2 cellular contexts compared by ENCODE assay signal in the genomic region with DNA sequence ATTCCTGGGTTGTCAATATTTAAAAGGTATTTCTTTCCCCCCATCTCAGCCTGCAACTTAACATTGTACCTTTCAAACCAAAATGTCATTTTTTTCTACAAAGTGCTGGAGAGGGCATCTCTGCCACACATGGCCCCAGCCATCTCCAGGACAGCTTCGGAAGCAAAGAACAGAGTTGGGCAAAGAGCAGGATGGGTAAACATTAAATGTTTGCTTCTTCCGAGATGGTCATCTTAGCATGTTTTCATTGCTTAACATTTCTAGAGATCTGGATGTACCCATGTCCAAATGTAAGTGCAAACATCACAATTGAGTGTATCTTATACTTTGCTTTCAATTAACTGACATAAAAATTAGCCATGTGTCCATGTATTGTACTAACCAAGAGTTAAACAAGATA.
TF ChIP-seq lines count a peak whose summit lies in the region.

No MANE protein-coding gene starts in this region.

TF ChIP-seq in liver, 16 proteins besides CTCF, POLR2A, EP300 and RAD21 (continued from another document):
- TF ChIP-seq, protein P1, sequence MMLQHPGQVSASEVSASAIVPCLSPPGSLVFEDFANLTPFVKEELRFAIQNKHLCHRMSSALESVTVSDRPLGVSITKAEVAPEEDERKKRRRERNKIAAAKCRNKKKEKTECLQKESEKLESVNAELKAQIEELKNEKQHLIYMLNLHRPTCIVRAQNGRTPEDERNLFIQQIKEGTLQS (IDR thresholded peaks at IDR 0.05): no peak
- TF ChIP-seq YY1 (IDR thresholded peaks at IDR 0.05) (no peak), TAF1 (conservative IDR thresholded peaks at IDR 0.05) (no peak), EGR1 (IDR thresholded peaks at IDR 0.05; ENCODE audit: low read depth in 2 of 2) (no peak), JUND (IDR thresholded peaks at IDR 0.05) (peak in 1 of 2 donors; percentile 3), FOXA2 (IDR thresholded peaks at IDR 0.05) (no peak), HNF4A (conservative IDR thresholded peaks at IDR 0.05) (peak; percentile 42 to 46), RXRA (IDR thresholded peaks at IDR 0.05) (no peak), NR2F2 (IDR thresholded peaks at IDR 0.05) (no peak)
- TF ChIP-seq, protein P2, sequence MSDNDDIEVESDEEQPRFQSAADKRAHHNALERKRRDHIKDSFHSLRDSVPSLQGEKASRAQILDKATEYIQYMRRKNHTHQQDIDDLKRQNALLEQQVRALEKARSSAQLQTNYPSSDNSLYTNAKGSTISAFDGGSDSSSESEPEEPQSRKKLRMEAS (IDR thresholded peaks at IDR 0.05): no peak
- TF ChIP-seq, protein P3, sequence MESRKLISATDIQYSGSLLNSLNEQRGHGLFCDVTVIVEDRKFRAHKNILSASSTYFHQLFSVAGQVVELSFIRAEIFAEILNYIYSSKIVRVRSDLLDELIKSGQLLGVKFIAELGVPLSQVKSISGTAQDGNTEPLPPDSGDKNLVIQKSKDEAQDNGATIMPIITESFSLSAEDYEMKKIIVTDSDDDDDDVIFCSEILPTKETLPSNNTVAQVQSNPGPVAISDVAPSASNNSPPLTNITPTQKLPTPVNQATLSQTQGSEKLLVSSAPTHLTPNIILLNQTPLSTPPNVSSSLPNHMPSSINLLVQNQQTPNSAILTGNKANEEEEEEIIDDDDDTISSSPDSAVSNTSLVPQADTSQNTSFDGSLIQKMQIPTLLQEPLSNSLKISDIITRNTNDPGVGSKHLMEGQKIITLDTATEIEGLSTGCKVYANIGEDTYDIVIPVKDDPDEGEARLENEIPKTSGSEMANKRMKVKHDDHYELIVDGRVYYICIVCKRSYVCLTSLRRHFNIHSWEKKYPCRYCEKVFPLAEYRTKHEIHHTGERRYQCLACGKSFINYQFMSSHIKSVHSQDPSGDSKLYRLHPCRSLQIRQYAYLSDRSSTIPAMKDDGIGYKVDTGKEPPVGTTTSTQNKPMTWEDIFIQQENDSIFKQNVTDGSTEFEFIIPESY (IDR thresholded peaks at IDR 0.05): no peak
TF ChIP-seq in liver: peak in this region for 2.

TF ChIP-seq in HepG2, 621 proteins besides CTCF, POLR2A, EP300 and RAD21 (continued from another document):
- TF ChIP-seq, protein P4, sequence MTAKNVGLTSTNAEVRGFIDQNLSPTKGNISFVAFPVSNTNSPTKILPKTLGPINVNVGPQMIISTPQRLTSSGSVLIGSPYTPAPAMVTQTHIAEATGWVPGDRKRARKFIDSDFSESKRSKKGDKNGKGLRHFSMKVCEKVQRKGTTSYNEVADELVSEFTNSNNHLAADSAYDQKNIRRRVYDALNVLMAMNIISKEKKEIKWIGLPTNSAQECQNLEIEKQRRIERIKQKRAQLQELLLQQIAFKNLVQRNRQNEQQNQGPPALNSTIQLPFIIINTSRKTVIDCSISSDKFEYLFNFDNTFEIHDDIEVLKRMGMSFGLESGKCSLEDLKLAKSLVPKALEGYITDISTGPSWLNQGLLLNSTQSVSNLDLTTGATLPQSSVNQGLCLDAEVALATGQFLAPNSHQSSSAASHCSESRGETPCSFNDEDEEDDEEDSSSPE (CRISPR knock-in tag; IDR thresholded peaks at IDR 0.05): no peak
- TF ChIP-seq, protein P5, sequence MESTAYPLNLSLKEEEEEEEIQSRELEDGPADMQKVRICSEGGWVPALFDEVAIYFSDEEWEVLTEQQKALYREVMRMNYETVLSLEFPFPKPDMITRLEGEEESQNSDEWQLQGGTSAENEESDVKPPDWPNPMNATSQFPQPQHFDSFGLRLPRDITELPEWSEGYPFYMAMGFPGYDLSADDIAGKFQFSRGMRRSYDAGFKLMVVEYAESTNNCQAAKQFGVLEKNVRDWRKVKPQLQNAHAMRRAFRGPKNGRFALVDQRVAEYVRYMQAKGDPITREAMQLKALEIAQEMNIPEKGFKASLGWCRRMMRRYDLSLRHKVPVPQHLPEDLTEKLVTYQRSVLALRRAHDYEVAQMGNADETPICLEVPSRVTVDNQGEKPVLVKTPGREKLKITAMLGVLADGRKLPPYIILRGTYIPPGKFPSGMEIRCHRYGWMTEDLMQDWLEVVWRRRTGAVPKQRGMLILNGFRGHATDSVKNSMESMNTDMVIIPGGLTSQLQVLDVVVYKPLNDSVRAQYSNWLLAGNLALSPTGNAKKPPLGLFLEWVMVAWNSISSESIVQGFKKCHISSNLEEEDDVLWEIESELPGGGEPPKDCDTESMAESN (CRISPR knock-in tag; conservative IDR thresholded peaks at IDR 0.05): no peak
- TF ChIP-seq, protein P6, sequence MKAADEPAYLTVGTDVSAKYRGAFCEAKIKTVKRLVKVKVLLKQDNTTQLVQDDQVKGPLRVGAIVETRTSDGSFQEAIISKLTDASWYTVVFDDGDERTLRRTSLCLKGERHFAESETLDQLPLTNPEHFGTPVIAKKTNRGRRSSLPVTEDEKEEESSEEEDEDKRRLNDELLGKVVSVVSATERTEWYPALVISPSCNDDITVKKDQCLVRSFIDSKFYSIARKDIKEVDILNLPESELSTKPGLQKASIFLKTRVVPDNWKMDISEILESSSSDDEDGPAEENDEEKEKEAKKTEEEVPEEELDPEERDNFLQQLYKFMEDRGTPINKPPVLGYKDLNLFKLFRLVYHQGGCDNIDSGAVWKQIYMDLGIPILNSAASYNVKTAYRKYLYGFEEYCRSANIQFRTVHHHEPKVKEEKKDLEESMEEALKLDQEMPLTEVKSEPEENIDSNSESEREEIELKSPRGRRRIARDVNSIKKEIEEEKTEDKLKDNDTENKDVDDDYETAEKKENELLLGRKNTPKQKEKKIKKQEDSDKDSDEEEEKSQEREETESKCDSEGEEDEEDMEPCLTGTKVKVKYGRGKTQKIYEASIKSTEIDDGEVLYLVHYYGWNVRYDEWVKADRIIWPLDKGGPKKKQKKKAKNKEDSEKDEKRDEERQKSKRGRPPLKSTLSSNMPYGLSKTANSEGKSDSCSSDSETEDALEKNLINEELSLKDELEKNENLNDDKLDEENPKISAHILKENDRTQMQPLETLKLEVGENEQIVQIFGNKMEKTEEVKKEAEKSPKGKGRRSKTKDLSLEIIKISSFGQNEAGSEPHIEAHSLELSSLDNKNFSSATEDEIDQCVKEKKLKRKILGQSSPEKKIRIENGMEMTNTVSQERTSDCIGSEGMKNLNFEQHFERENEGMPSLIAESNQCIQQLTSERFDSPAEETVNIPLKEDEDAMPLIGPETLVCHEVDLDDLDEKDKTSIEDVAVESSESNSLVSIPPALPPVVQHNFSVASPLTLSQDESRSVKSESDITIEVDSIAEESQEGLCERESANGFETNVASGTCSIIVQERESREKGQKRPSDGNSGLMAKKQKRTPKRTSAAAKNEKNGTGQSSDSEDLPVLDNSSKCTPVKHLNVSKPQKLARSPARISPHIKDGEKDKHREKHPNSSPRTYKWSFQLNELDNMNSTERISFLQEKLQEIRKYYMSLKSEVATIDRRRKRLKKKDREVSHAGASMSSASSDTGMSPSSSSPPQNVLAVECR (CRISPR knock-in tag; IDR thresholded peaks at IDR 0.05; ENCODE audit: borderline replicate concordance): no peak
- no peak for TF ChIP-seq ATF1 (CRISPR knock-in tag; IDR thresholded peaks at IDR 0.05)
- TF ChIP-seq ZNF367 (CRISPR knock-in tag; IDR thresholded peaks at IDR 0.05; ENCODE audit: borderline replicate concordance): no peak
- no peak for TF ChIP-seq ZBTB8A (CRISPR knock-in tag; IDR thresholded peaks at IDR 0.05; ENCODE audit: borderline replicate concordance, low read depth)
- TF ChIP-seq, protein P7, sequence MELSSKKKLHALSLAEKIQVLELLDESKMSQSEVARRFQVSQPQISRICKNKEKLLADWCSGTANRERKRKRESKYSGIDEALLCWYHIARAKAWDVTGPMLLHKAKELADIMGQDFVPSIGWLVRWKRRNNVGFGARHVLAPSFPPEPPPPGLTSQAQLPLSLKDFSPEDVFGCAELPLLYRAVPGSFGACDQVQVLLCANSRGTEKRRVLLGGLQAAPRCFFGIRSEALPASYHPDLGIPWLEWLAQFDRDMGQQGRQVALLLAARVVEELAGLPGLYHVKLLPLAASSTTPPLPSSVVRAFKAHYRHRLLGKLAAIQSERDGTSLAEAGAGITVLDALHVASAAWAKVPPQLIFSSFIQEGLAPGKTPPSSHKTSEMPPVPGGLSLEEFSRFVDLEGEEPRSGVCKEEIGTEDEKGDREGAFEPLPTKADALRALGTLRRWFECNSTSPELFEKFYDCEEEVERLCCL (CRISPR knock-in tag; IDR thresholded peaks at IDR 0.05; ENCODE audit: borderline replicate concordance): no peak
- TF ChIP-seq SMARCC2 (IDR thresholded peaks at IDR 0.05): no peak
- no peak for TF ChIP-seq ELF3 (CRISPR knock-in tag; IDR thresholded peaks at IDR 0.05)
- no peak for TF ChIP-seq ZSCAN29 (CRISPR knock-in tag; conservative IDR thresholded peaks at IDR 0.05)
- no peak for TF ChIP-seq ZNF782 (CRISPR knock-in tag; IDR thresholded peaks at IDR 0.05; ENCODE audit: borderline replicate concordance)
- TF ChIP-seq ZSCAN25 (CRISPR knock-in tag; IDR thresholded peaks at IDR 0.05): no peak
- TF ChIP-seq NR2F6 (IDR thresholded peaks at IDR 0.05): no peak
- TF ChIP-seq NR2F6 (CRISPR knock-in tag; IDR thresholded peaks at IDR 0.05): no peak
- TF ChIP-seq GTF2F1 (IDR thresholded peaks at IDR 0.05; ENCODE audit: low read length): no peak
